ENCODE assay signal across 8 cellular contexts in the genomic region with DNA sequence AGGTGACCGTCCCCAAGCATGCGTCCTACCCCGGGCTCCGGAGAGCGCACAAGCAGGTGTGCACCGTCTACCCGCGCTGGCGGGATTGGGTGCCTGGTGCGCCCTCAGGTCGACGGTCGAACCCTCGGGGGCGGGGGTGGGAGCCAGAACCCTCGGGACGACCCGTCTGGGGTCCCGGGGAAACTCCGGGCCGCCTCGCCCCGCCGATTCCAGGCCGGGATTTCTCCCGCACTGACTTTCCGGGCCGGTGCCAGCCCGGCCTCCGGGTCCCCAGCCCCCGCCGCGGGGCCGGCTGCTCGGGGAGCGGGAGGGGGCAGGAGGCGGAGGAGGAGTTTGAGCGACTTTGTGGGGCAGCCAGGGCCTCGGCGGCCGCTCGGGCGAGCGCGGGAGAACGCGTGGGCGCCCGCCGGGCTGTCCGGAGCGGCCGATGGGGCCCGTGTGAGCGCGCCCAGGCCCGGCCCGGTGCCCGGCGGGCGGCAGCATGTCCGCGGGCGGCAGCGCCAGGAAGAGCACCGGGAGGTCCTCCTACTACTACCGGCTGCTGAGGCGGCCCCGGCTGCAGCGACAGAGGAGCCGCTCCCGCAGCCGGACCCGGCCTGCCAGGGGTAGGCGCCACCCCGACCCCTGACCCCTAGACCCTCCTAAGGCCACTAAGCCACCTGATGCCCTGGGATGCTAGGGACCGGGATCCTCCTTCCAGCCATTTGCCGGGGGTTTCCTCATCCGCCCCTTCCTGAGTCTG. TPM values are rescaled to one million over a fixed set of nuclear protein-coding genes. Genes with fewer than 3 reads are reported as not detected.
DNase-seq lines count a peak whose midpoint lies in the region; ATAC-seq and TF ChIP-seq lines count a peak whose summit lies in the region.

A gene (plus strand): TSS at position 340 of the 742 bp plus-strand sequence. CDS start 142 bp downstream, at position 482.

- TF ChIP-seq CTCF in SK-N-SH (IDR thresholded peaks at IDR 0.05) (no peak), esophagus muscularis mucosa (IDR thresholded peaks at IDR 0.05) (no peak), upper lobe of right lung (IDR thresholded peaks at IDR 0.05) (no peak)

- H3K9me3 ChIP-seq in SK-N-SH (no peaks in the 10 kb centered on the region), esophagus muscularis mucosa (no peaks in the 10 kb centered on the region), muscle layer of colon (ENCODE audit: low read length) (no peaks in the 10 kb centered on the region), upper lobe of right lung (no peaks in the 10 kb centered on the region)

- no peaks in the 10 kb centered on the region for H3K36me3 ChIP-seq in SK-N-SH (replicated peaks in 1 of 2; ENCODE audit: control insufficient read depth in 1 of 2, insufficient read depth in 2 of 2, low read length in 1 of 2)
- H3K36me3 ChIP-seq in esophagus muscularis mucosa: no peaks in the 10 kb centered on the region
- no peaks in the 10 kb centered on the region for H3K36me3 ChIP-seq in muscle layer of colon (ENCODE audit: insufficient read depth, low read length)
- no peaks in the 10 kb centered on the region for H3K36me3 ChIP-seq in upper lobe of right lung

- peak within 1 kb of the TSS; percentile 76; the same call in 1 of the 2 replicates for H2AFZ ChIP-seq in SK-N-SH (ENCODE audit: low read depth)

- DNase-seq in stimulated activated CD4-positive, alpha-beta T cell treated with anti-CD3 and anti-CD28 coated beads, Interleukin-15, amount 100 ng/mL, for 24 hours: peak; percentile 20
- DNase-seq in stimulated activated CD4-positive, alpha-beta T cell treated with anti-CD3 and anti-CD28 coated beads, Interleukin-4, amount 100 ng/mL, for 1 hour: no peak
- DNase-seq in SK-N-SH (peak; percentile 93), esophagus muscularis mucosa (ENCODE audit: extremely low spot score) (no peak), upper lobe of right lung (peak; percentile 78)
- no peak for DNase-seq in activated effector memory CD4-positive, alpha-beta T cell treated with Interleukin-2 at 50 U/mL for 16 hours

- peak within 1 kb of the TSS; percentile 97 for H3K4me2 ChIP-seq in SK-N-SH

- no peaks in the 10 kb centered on the region for H3K9me2 ChIP-seq in SK-N-SH

- H3K4me3 ChIP-seq in SK-N-SH (ENCODE audit: low read depth in 2 of 2, low read length in 1 of 2) (peak within 1 kb of the TSS; percentile 59 to 88), esophagus muscularis mucosa (peak within 1 kb of the TSS; percentile 64 to 79 (median 66)), muscle layer of colon (ENCODE audit: low read depth in 1 of 2, low read length in 2 of 2) (peak within 1 kb of the TSS; percentile 51 to 65), upper lobe of right lung (peak within 1 kb of the TSS; percentile 58)

- peak in 1 of 2 experiments; percentile 72; a peak in 1 of 4 replicates for TF ChIP-seq EP300 in SK-N-SH (IDR thresholded peaks at IDR 0.05; ENCODE audit: borderline replicate concordance in 1 of 2, low read depth in 1 of 2, low read length in 1 of 2)
- no peak for TF ChIP-seq EP300 in esophagus muscularis mucosa (IDR thresholded peaks at IDR 0.05)

- H3K4me1 ChIP-seq in SK-N-SH (ENCODE audit: control insufficient read depth in 1 of 2, insufficient read depth in 2 of 2, low read depth in 1 of 2, low read length in 1 of 2): peaks cover 12 to 64% of the 10 kb centered on the region in 2 experiments
- H3K4me1 ChIP-seq in esophagus muscularis mucosa: peaks cover 67 to 78% (median 72%) of the 10 kb centered on the region in 4 donors
- H3K4me1 ChIP-seq in muscle layer of colon (ENCODE audit: insufficient read depth, low read length): peaks cover 37% of the 10 kb centered on the region
- peaks cover 36% of the 10 kb centered on the region for H3K4me1 ChIP-seq in upper lobe of right lung

- H3K79me2 ChIP-seq in SK-N-SH (ENCODE audit: insufficient read depth): no peaks in the 10 kb centered on the region

- no peak for TF ChIP-seq RAD21 in SK-N-SH (IDR thresholded peaks at IDR 0.05; ENCODE audit: low read length)

- ATAC-seq in upper lobe of right lung (peak; percentile 76), GM21723 (IDR thresholded peaks at IDR 0.05; ENCODE audit: unreplicated experiment) (no peak)

- WGBS in SK-N-SH (ENCODE audit: low lambda C conversion rate): 0% methylated on average over 5 of the region's 79 CpGs
- WGBS in esophagus muscularis mucosa: 3% methylated on average over 14 of the region's 79 CpGs

- CTCF ChIA-PET in SK-N-SH (lab: Yijun Ruan, JAX): interaction anchor here (0.6 to 2.4 kb wide), 11 partner anchors 11 to 220 kb away, joined by 3 to 9 read pairs (median 3); no protein-coding TSS in a partner anchor

- no peaks in the 10 kb centered on the region for H3K27me3 ChIP-seq in SK-N-SH (ENCODE audit: insufficient read depth)
- H3K27me3 ChIP-seq in esophagus muscularis mucosa: no peaks in the 10 kb centered on the region
- H3K27me3 ChIP-seq in muscle layer of colon (ENCODE audit: control insufficient read depth in 1 of 2, insufficient read depth in 2 of 2, low read length in 2 of 2): no peaks in the 10 kb centered on the region
- H3K27me3 ChIP-seq in upper lobe of right lung: no peaks in the 10 kb centered on the region

- H3K9ac ChIP-seq in SK-N-SH: peak within 1 kb of the TSS; percentile 66
- H3K9ac ChIP-seq in muscle layer of colon (ENCODE audit: low read length): peak within 1 kb of the TSS; percentile 30

- H3F3A ChIP-seq in SK-N-SH (replicated peaks; ENCODE audit: insufficient read depth): no peaks in the 10 kb centered on the region

- intact Hi-C loops in esophagus muscularis mucosa (cut with DNase I) (no loop called here), upper lobe of right lung (cut with DNase I) (no loop called here)

- POLR2A ChIA-PET in SK-N-SH (lab: Yijun Ruan, JAX): no interaction called here

- TF ChIP-seq POLR2A in esophagus muscularis mucosa (IDR thresholded peaks at IDR 0.05; ENCODE audit: low read depth): no peak

- H3K27ac ChIP-seq in SK-N-SH (ENCODE audit: low read depth in 2 of 2, low read length in 1 of 2): peak within 1 kb of the TSS in 1 of 2 experiments; percentile 76; a peak in 2 of 4 replicates
- peak within 1 kb of the TSS; percentile 67 to 79 (median 72) for H3K27ac ChIP-seq in esophagus muscularis mucosa (replicated peaks in 1 of 4)
- peak within 1 kb of the TSS; percentile 58 for H3K27ac ChIP-seq in muscle layer of colon (ENCODE audit: low read depth, low read length)
- H3K27ac ChIP-seq in upper lobe of right lung: peak within 1 kb of the TSS; percentile 36

- peaks cover 14% of the 10 kb centered on the region; the same call in 1 of the 2 replicates for H4K20me1 ChIP-seq in SK-N-SH (ENCODE audit: insufficient read depth)

TF ChIP-seq in SK-N-SH, 30 proteins besides CTCF, POLR2A, EP300 and RAD21 (continues in another document):
- TF ChIP-seq FOXM1 (IDR thresholded peaks at IDR 0.05; ENCODE audit: low read depth): no peak
- TF ChIP-seq TAF1 (IDR thresholded peaks at IDR 0.05; ENCODE audit: borderline replicate concordance, low read depth, low read length): peak; percentile 53
- TF ChIP-seq, protein P1, sequence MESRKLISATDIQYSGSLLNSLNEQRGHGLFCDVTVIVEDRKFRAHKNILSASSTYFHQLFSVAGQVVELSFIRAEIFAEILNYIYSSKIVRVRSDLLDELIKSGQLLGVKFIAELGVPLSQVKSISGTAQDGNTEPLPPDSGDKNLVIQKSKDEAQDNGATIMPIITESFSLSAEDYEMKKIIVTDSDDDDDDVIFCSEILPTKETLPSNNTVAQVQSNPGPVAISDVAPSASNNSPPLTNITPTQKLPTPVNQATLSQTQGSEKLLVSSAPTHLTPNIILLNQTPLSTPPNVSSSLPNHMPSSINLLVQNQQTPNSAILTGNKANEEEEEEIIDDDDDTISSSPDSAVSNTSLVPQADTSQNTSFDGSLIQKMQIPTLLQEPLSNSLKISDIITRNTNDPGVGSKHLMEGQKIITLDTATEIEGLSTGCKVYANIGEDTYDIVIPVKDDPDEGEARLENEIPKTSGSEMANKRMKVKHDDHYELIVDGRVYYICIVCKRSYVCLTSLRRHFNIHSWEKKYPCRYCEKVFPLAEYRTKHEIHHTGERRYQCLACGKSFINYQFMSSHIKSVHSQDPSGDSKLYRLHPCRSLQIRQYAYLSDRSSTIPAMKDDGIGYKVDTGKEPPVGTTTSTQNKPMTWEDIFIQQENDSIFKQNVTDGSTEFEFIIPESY (IDR thresholded peaks at IDR 0.05; ENCODE audit: borderline replicate concordance, low read depth): no peak
- no peak for TF ChIP-seq GATA2 (CRISPR knock-in tag; IDR thresholded peaks at IDR 0.05)
- no peak for TF ChIP-seq TEAD4 (IDR thresholded peaks at IDR 0.05; ENCODE audit: borderline replicate concordance, insufficient read depth)
- TF ChIP-seq, protein P2, sequence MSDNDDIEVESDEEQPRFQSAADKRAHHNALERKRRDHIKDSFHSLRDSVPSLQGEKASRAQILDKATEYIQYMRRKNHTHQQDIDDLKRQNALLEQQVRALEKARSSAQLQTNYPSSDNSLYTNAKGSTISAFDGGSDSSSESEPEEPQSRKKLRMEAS (IDR thresholded peaks at IDR 0.05; ENCODE audit: low read depth): peak; percentile 50; the same call in 1 of the 2 replicates
- peak; percentile 46; the same call in 1 of the 2 replicates for TF ChIP-seq TCF12 (IDR thresholded peaks at IDR 0.05)
- TF ChIP-seq JUND (IDR thresholded peaks at IDR 0.05): peak; percentile 31; the same call in 1 of the 2 replicates
- peak; percentile 84 for TF ChIP-seq CHD2 (IDR thresholded peaks at IDR 0.05; ENCODE audit: low read length, partially characterized antibody)
- no peak; the same call in 1 of the 2 replicates for TF ChIP-seq RXRA (IDR thresholded peaks at IDR 0.05; ENCODE audit: borderline replicate concordance, low read depth)
- TF ChIP-seq SMC3 (IDR thresholded peaks at IDR 0.05; ENCODE audit: low read depth, low read length): no peak
- TF ChIP-seq EZH2phosphoT487 (IDR thresholded peaks at IDR 0.05; ENCODE audit: borderline replicate concordance, low read depth): no peak
- no peak for TF ChIP-seq RCOR1 (IDR thresholded peaks at IDR 0.05; ENCODE audit: low read length)
- peak; percentile 62; the same call in 1 of the 2 replicates for TF ChIP-seq FOXJ3 (CRISPR knock-in tag; IDR thresholded peaks at IDR 0.05)
- TF ChIP-seq MXI1 (IDR thresholded peaks at IDR 0.05; ENCODE audit: low read depth, low read length): 0 out of 2 replicates have a peak, but pooled peaks have one; percentile 50

RNA-seq across cellular contexts. Expression of the gene that starts here (rescaled TPM):
- polyA plus RNA-seq in SK-N-SH (2012; rRNA removed): 21.4 and 25.4 TPM in 2 replicates
- polyA plus RNA-seq in SK-N-SH (2012; cell fraction: cytosol; rRNA removed): 9.4 and 15.4 TPM in 2 replicates
- 30.4 and 34.4 TPM in 2 replicates for polyA plus RNA-seq in SK-N-SH (2012; cell fraction: nucleus; rRNA removed)
- total RNA-seq in esophagus muscularis mucosa: 100 to 1,000 TPM in 1 of 4 donors, 10 to 100 TPM in 3; 41.7 to 102 (median 62.4) TPM
- 81.6 TPM for total RNA-seq in upper lobe of right lung

Comparison
In these comparisons a context has a peak if more than half of its experiments do, and no peak if none do; other contexts are left out.
1. DNase-seq: peak in stimulated activated CD4-positive, alpha-beta T cell treated with anti-CD3 and anti-CD28 coated beads, Interleukin-15, amount 100 ng/mL, for 24 hours (single experiment), SK-N-SH (single experiment) and upper lobe of right lung (single experiment); none in stimulated activated CD4-positive, alpha-beta T cell treated with anti-CD3 and anti-CD28 coated beads, Interleukin-4, amount 100 ng/mL, for 1 hour (single experiment), esophagus muscularis mucosa (single experiment) and activated effector memory CD4-positive, alpha-beta T cell treated with Interleukin-2 at 50 U/mL for 16 hours (single experiment).
2. Peak in every context shown above with its lines, with median percentiles within 50 percentile points of each other: H3K4me3 ChIP-seq.